In genomic region chr5:81579525-81579924, GRCh38 we compare ENCODE assay signal across 9 cellular contexts.
A peak's percentile ranks its signal among the peaks of the same experiment; 100 is the strongest.
DNase-seq lines count a peak whose midpoint lies in the region; ATAC-seq and TF ChIP-seq lines count a peak whose summit lies in the region.
"Had no signal": no experiment of that assay in that cellular context is flagged by ENCODE, and none has a peak within 500 bp of the region (broad histone marks: within the 10 kb centered on the region; RNA-seq: fewer than 3 reads in every experiment).

No MANE protein-coding gene starts in this region.

- POLR2A ChIA-PET in activated CD4-positive, alpha-beta memory T cell treated with anti-CD3 and anti-CD28 coated beads, Interleukin-2, amount 10 ng/mL, durations not matched to agents 7 days and 5 days (lab: Charles Lee): no interaction called here

- no peaks in the 10 kb centered on the region for H3K9me3 Mint-ChIP-seq in activated CD4-positive, alpha-beta memory T cell treated with anti-CD3 and anti-CD28 coated beads, Interleukin-2, amount 10 ng/mL, durations not matched to agents 7 days and 5 days
- H3K9me3 Mint-ChIP-seq in activated naive CD4-positive, alpha-beta T cell treated with anti-CD3 and anti-CD28 coated beads, Interleukin-2, amount 50 U/mL, for 72 hours: peaks cover 0 to 2% of the 10 kb centered on the region in 2 donors
- H3K9me3 Mint-ChIP-seq: activated T-cell treated with anti-CD3 and anti-CD28 coated beads, Interleukin-2, amount 50 U/mL, for 4 hours had no signal

- no peak overlapping the region for H3K27ac Mint-ChIP-seq in activated CD4-positive, alpha-beta memory T cell treated with anti-CD3 and anti-CD28 coated beads, Interleukin-2, amount 10 ng/mL, durations not matched to agents 7 days and 5 days
- no peak overlapping the region for H3K27ac Mint-ChIP-seq in activated naive CD4-positive, alpha-beta T cell treated with anti-CD3 and anti-CD28 coated beads, Interleukin-2, amount 50 U/mL, for 72 hours

- H3K36me3 Mint-ChIP-seq in activated CD4-positive, alpha-beta memory T cell treated with anti-CD3 and anti-CD28 coated beads, Interleukin-2, amount 10 ng/mL, durations not matched to agents 7 days and 5 days (ENCODE audit: low read depth): no peaks in the 10 kb centered on the region
- peaks cover 0 to 5% of the 10 kb centered on the region in 2 donors for H3K36me3 Mint-ChIP-seq in activated naive CD4-positive, alpha-beta T cell treated with anti-CD3 and anti-CD28 coated beads, Interleukin-2, amount 50 U/mL, for 72 hours

- H3K27me3 Mint-ChIP-seq in activated CD4-positive, alpha-beta memory T cell treated with anti-CD3 and anti-CD28 coated beads, Interleukin-2, amount 10 ng/mL, durations not matched to agents 7 days and 5 days: no peaks in the 10 kb centered on the region

- no peak for TF ChIP-seq CTCF in epithelial cell of esophagus (IDR thresholded peaks at IDR 0.05; ENCODE audit: insufficient read depth, low read depth, low read length, missing control alignments)

- H3K4me3 Mint-ChIP-seq in activated CD4-positive, alpha-beta memory T cell treated with anti-CD3 and anti-CD28 coated beads, Interleukin-2, amount 10 ng/mL, durations not matched to agents 7 days and 5 days: no peak overlapping the region
- H3K4me3 Mint-ChIP-seq: activated T-cell treated with anti-CD3 and anti-CD28 coated beads, Interleukin-2, amount 50 U/mL, for 4 hours had no signal

- no peak overlapping the region for H3K4me3 ChIP-seq in epithelial cell of esophagus (ENCODE audit: low read length)

- CTCF ChIA-PET in activated CD4-positive, alpha-beta memory T cell treated with anti-CD3 and anti-CD28 coated beads, Interleukin-2, amount 10 ng/mL, durations not matched to agents 7 days and 5 days (lab: Charles Lee): no interaction called here

- ATAC-seq in GM19463 (IDR thresholded peaks at IDR 0.05; ENCODE audit: unreplicated experiment): no peak
- ATAC-seq in activated naive CD4-positive, alpha-beta T cell treated with anti-CD3 and anti-CD28 coated beads, Interleukin-2, amount 50 U/mL, for 72 hours: no peak
- ATAC-seq: activated T-cell treated with anti-CD3 and anti-CD28 coated beads, Interleukin-2, amount 50 U/mL, for 4 hours had no signal

- DNase-seq in DMS153 treated with DMSO at 0.1 percent for 48 hours (lab: John Stamatoyannopoulos, UW; ENCODE audit: unreplicated experiment) (peak; percentile 41), HCEC 1CT (peak; percentile 35), NCI-H2227 treated with DMSO at 0.1 percent for 48 hours (lab: John Stamatoyannopoulos, UW) (peak; percentile 60), epithelial cell of esophagus (ENCODE audit: low read depth) (peak; percentile 20), amygdala (lab: John Stamatoyannopoulos, UW) (no peak)
- DNase-seq in activated CD4-positive, alpha-beta memory T cell treated with anti-CD3 and anti-CD28 coated beads, Interleukin-2, amount 10 ng/mL, durations not matched to agents 7 days and 5 days: no peak
- DNase-seq in activated naive CD4-positive, alpha-beta T cell treated with anti-CD3 and anti-CD28 coated beads, Interleukin-2, amount 50 U/mL, for 72 hours (ENCODE audit: low spot score in 2 of 2): no peak
- DNase-seq: activated T-cell treated with anti-CD3 and anti-CD28 coated beads, Interleukin-2, amount 50 U/mL, for 4 hours had no signal

- peaks cover 8% of the 10 kb centered on the region for H3K4me1 Mint-ChIP-seq in activated CD4-positive, alpha-beta memory T cell treated with anti-CD3 and anti-CD28 coated beads, Interleukin-2, amount 10 ng/mL, durations not matched to agents 7 days and 5 days

Comparison
In these comparisons a context has a peak if more than half of its experiments do, and no peak if none do; other contexts are left out.
1. DNase-seq: peak in DMS153 treated with DMSO at 0.1 percent for 48 hours (single experiment), HCEC 1CT (single experiment), NCI-H2227 treated with DMSO at 0.1 percent for 48 hours (single experiment) and epithelial cell of esophagus (single experiment); none in activated CD4-positive, alpha-beta memory T cell treated with anti-CD3 and anti-CD28 coated beads, Interleukin-2, amount 10 ng/mL, durations not matched to agents 7 days and 5 days (single experiment), amygdala (0 of 56) and activated naive CD4-positive, alpha-beta T cell treated with anti-CD3 and anti-CD28 coated beads, Interleukin-2, amount 50 U/mL, for 72 hours (0 of 2).